Comparison of ENCODE assay signal across 8 cellular contexts in genomic region chr12:115375188-115375991, GRCh38.
DNase-seq lines count a peak whose midpoint lies in the region; ATAC-seq lines count a peak whose summit lies in the region.

No MANE protein-coding gene starts in this region.

- H3K4me3 Mint-ChIP-seq in activated naive CD8-positive, alpha-beta T cell treated with anti-CD3 and anti-CD28 coated beads, Interleukin-2, amount 50 U/mL, for 24 hours, result no peak overlapping the region

- H3K36me3 Mint-ChIP-seq in activated naive CD8-positive, alpha-beta T cell treated with anti-CD3 and anti-CD28 coated beads, Interleukin-2, amount 50 U/mL, for 24 hours (ENCODE audit: low read depth), result no peaks in the 10 kb centered on the region

- peak overlapping the region; percentile 23 for H3K27ac Mint-ChIP-seq in activated naive CD8-positive, alpha-beta T cell treated with anti-CD3 and anti-CD28 coated beads, Interleukin-2, amount 50 U/mL, for 24 hours

- peak; percentile 82 for ATAC-seq in GM19467 (IDR thresholded peaks at IDR 0.05; ENCODE audit: unreplicated experiment)
- peak; percentile 69 for ATAC-seq in HG03439 (IDR thresholded peaks at IDR 0.05; ENCODE audit: unreplicated experiment)
- peak; percentile 91 for ATAC-seq in activated naive CD8-positive, alpha-beta T cell treated with anti-CD3 and anti-CD28 coated beads, Interleukin-2, amount 50 U/mL, for 24 hours
- peak; percentile 55 for ATAC-seq in sciatic nerve

- H3K9me3 Mint-ChIP-seq in activated naive CD8-positive, alpha-beta T cell treated with anti-CD3 and anti-CD28 coated beads, Interleukin-2, amount 50 U/mL, for 24 hours, result peaks cover 4% of the 10 kb centered on the region

- peaks cover 11% of the 10 kb centered on the region for H3K4me1 Mint-ChIP-seq in activated naive CD8-positive, alpha-beta T cell treated with anti-CD3 and anti-CD28 coated beads, Interleukin-2, amount 50 U/mL, for 24 hours

- DNase-seq in COLO829 (ENCODE audit: low spot score) (peak; percentile 92), sciatic nerve (ENCODE audit: low spot score) (no peak), DMS53 (lab: John Stamatoyannopoulos, UW) (no peak), germinal center (ENCODE audit: low spot score) (no peak), NCI-H1436 treated with DMSO at 0.1 percent for 48 hours (lab: John Stamatoyannopoulos, UW) (no peak)
- peak; percentile 2 for DNase-seq in activated naive CD8-positive, alpha-beta T cell treated with anti-CD3 and anti-CD28 coated beads, Interleukin-2, amount 50 U/mL, for 24 hours

- H3K27me3 Mint-ChIP-seq in activated naive CD8-positive, alpha-beta T cell treated with anti-CD3 and anti-CD28 coated beads, Interleukin-2, amount 50 U/mL, for 24 hours, result peaks cover 6% of the 10 kb centered on the region

- intact Hi-C loops in sciatic nerve (cut with DNase I), result no loop called here

Comparison
In these comparisons a context has a peak if more than half of its experiments do, and no peak if none do; other contexts are left out.
1. DNase-seq: peak in COLO829 (single experiment) and activated naive CD8-positive, alpha-beta T cell treated with anti-CD3 and anti-CD28 coated beads, Interleukin-2, amount 50 U/mL, for 24 hours (single experiment); none in sciatic nerve (single experiment), DMS53 (single experiment), germinal center (single experiment) and NCI-H1436 treated with DMSO at 0.1 percent for 48 hours (single experiment).
2. Peak in every context shown above with its lines, with median percentiles within 50 percentile points of each other: ATAC-seq.